ENCODE assay signal across 9 cellular contexts in the genomic region with DNA sequence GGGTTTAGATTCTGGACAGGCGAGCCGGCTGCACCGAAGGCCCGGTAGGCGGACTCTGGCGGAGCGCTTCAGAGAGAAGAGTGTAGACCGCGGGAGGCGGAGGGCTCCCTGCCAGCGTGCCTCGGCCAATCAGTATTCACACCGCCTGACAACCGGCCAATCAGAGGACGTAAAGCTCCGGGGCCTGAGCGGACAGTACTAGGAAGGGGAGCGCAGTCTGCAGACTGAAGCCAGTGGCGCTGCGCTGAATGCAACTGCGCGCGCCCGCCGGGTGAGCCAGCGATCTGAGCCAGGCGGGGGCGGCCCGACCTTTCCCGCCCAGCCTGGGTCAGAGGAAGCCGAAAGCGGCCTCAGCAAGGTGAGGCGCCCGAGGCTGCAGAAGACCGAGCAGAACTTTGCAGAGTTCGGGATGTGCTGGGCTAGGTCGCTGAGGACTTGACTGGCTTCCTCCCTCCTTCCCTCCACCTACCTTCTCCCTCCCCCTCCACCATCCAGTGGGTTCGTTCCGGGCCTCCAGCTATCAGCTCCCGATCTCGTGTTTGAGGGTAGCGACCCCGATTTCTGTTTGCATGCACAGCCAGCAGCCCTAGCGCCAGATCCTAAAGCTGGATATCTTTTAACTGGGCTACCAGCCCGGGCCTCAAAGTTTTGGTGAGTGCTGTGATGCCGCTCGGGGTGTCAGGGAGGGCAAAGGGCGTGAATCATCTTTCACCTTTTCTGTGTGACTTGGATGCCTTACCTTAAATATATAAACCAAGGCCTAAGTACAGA. TPM values are rescaled to one million over a fixed set of nuclear protein-coding genes. Genes with fewer than 3 reads are reported as not detected.
DNase-seq lines count a peak whose midpoint lies in the region; ATAC-seq and TF ChIP-seq lines count a peak whose summit lies in the region.
"Had no signal": no experiment of that assay in that cellular context is flagged by ENCODE, and none has a peak within 500 bp of the region (broad histone marks: within the 10 kb centered on the region; RNA-seq: fewer than 3 reads in every experiment).

A gene (plus strand): TSS at position 233 of the 771 bp plus-strand sequence. CDS start 1,257 bp downstream, outside the sequence.

- H3K27ac ChIP-seq in right cardiac atrium (ENCODE audit: low read length) = no peak within 1 kb of the TSS

- H3K4me3 ChIP-seq in astrocyte of the spinal cord (ENCODE audit: low read depth, low read length) = no peak within 1 kb of the TSS
- H3K4me3 ChIP-seq in right cardiac atrium (ENCODE audit: low read length) = peak within 1 kb of the TSS; percentile 2

- 4% methylated on average over 48 of the region's 48 CpGs for WGBS in right cardiac atrium

- DNase-seq in DMS 273 (lab: John Stamatoyannopoulos, UW; ENCODE audit: unreplicated experiment) (peak; percentile 84), H4 (ENCODE audit: low spot score) (peak; percentile 76), NCI-H2196 (lab: John Stamatoyannopoulos, UW; ENCODE audit: unreplicated experiment) (peak; percentile 100), astrocyte of the spinal cord (ENCODE audit: low read depth, low spot score) (peak; percentile 48), right cardiac atrium (peak; percentile 85 to 93 (median 86)), pons (ENCODE audit: low spot score) (peak; percentile 92), AML-193 (lab: John Stamatoyannopoulos, UW) (no peak), HCEC 1CT (no peak)

- intact Hi-C loops in right cardiac atrium (cut with DNase I) = no loop called here

- peaks cover 2% of the 10 kb centered on the region for H3K27me3 ChIP-seq in right cardiac atrium (ENCODE audit: control insufficient read depth, insufficient read depth)

- TF ChIP-seq CTCF in astrocyte of the spinal cord (IDR thresholded peaks at IDR 0.05; ENCODE audit: low read depth, low read length) = no peak

- peaks cover 6% of the 10 kb centered on the region for H3K4me1 ChIP-seq in right cardiac atrium (ENCODE audit: control insufficient read depth, insufficient read depth, low read length)

- peak; percentile 95 to 96 for ATAC-seq in right cardiac atrium

- no peaks in the 10 kb centered on the region for H3K9me3 ChIP-seq in right cardiac atrium (ENCODE audit: control insufficient read depth, low read length)

- in situ Hi-C loops in astrocyte of the spinal cord (cut with HindIII; ENCODE audit: low sequenced_read_pairs) = no loop called here

RNA-seq across cellular contexts. Expression of the gene that starts here (rescaled TPM):
- 0.08 and 0.77 TPM in 2 replicates for total RNA-seq in H4 (2014; rRNA removed; shearing (Covaris generic))
- total RNA-seq in right cardiac atrium = not detected
- 0.09 TPM for polyA plus RNA-seq in right cardiac atrium
- total RNA-seq: HT1080 had no signal

Comparison
In these comparisons a context has a peak if more than half of its experiments do, and no peak if none do; other contexts are left out.
1. Peak in DNase-seq in H4; RNA of the gene not detected or under 1 TPM.
2. Peak in DNase-seq, ATAC-seq and H3K4me3 ChIP-seq in right cardiac atrium; RNA of the gene not detected or under 1 TPM.
3. DNase-seq: peak in DMS 273 (single experiment), NCI-H2196 (single experiment), astrocyte of the spinal cord (single experiment) and pons (single experiment); none in AML-193 (0 of 2) and HCEC 1CT (single experiment).